Comparison of ENCODE assay signal across 14 cellular contexts in the genomic region with DNA sequence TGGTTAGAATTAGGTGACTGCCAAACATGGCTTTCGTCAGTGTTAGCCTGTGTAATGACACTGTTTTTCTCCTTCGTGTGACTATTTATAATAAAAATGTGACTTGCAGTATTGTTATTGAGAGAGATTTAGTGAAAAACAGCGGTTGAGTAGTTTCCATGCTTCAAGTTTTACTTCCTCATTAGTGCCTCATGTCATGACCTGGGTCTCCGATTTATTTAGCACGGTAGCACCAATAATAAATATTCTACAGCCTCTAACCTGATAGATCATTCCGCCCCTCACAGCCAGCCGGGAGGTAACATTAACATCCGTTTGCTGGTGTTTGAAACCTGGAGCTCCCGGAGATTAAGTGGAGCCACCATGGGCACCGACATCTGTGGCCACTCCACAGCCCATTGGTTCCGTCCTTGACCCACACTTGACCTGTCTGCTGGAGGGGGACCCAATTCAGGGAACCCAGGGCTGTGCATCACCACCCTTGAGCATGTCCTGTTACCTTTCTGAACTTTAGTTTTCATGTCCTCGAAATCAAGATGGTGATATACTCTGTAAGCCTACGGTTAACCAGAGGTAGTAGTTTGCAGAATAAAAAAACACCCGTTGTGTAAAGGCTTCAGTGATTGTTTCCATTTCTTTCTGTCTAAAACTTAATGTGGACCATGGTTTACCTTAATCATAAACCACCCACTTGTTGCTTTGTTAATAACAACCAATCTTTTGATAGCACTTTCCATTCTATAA.
DNase-seq lines count a peak whose midpoint lies in the region; ATAC-seq and TF ChIP-seq lines count a peak whose summit lies in the region.
"Had no signal": no experiment of that assay in that cellular context is flagged by ENCODE, and none has a peak within 500 bp of the region (broad histone marks: within the 10 kb centered on the region; RNA-seq: fewer than 3 reads in every experiment).

No MANE protein-coding gene starts in this region.

- H3K27me3 Mint-ChIP-seq in immature natural killer cell (ENCODE audit: low read depth in 3 of 3): peaks cover 0 to 5% (median 0%) of the 10 kb centered on the region in 3 donors

- peak overlapping the region; percentile 59; the same call in 1 of the 2 replicates for H3K27ac ChIP-seq in Panc1 (ENCODE audit: low read length)
- H3K27ac ChIP-seq: thyroid gland had no signal

- no peaks in the 10 kb centered on the region for H3K36me3 ChIP-seq in Panc1 (ENCODE audit: control insufficient read depth, insufficient read depth, low read length)
- H3K36me3 ChIP-seq: thyroid gland had no signal

- peak; percentile 64 for ATAC-seq in GM19468 (IDR thresholded peaks at IDR 0.05; ENCODE audit: extremely low read depth, unreplicated experiment)
- ATAC-seq in HG03097 (IDR thresholded peaks at IDR 0.05; ENCODE audit: low FRiP score, unreplicated experiment): peak; percentile 46
- ATAC-seq in Panc1: no peak

- no TSS peak for BruUV-seq in Panc1 (replicated peaks; lab: Mats Ljungman, UMichigan)

- no peaks in the 10 kb centered on the region for H3K9me3 Mint-ChIP-seq in immature natural killer cell
- H3K9me3 Mint-ChIP-seq: neural crest cell had no signal

- no peak overlapping the region for H3K4me3 ChIP-seq in Panc1 (ENCODE audit: low read depth in 2 of 2, low read length in 2 of 2)
- H3K4me3 ChIP-seq: thyroid gland had no signal

- TF ChIP-seq CTCF in GM13977 (IDR thresholded peaks at IDR 0.05; ENCODE audit: extremely low read depth, insufficient read depth, missing control alignments): no peak
- no peak for TF ChIP-seq CTCF in Panc1 (IDR thresholded peaks at IDR 0.05)

- H3K36me3 Mint-ChIP-seq in immature natural killer cell: peaks cover 2 to 5% (median 3%) of the 10 kb centered on the region in 3 donors

- H3K4me3 Mint-ChIP-seq in immature natural killer cell: no peak overlapping the region
- H3K4me3 Mint-ChIP-seq: CD14-positive monocyte, neural crest cell had no signal

- H3K27ac Mint-ChIP-seq in immature natural killer cell: peak overlapping the region in 1 of 6 donors; percentile 13

- H3K27me3 ChIP-seq in Panc1 (ENCODE audit: control insufficient read depth, insufficient read depth, low read length): no peaks in the 10 kb centered on the region
- H3K27me3 ChIP-seq: thyroid gland had no signal

- no peaks in the 10 kb centered on the region for H3K9me3 ChIP-seq in Panc1 (ENCODE audit: control insufficient read depth, insufficient read depth, low read depth, low read length)
- H3K9me3 ChIP-seq: thyroid gland had no signal

- CTCF ChIA-PET in Panc1 (lab: Charles Lee): no interaction called here

- DNase-seq in GM13977 (ENCODE audit: low spot score) (peak; percentile 64), Panc1 (ENCODE audit: low read depth, low spot score) (no peak), GM03348 (ENCODE audit: low spot score) (no peak), NCI-H146 (lab: John Stamatoyannopoulos, UW) (no peak), foreskin melanocyte (no peak), immature natural killer cell (no peak)
- DNase-seq: hypothalamus; NCI-H446 treated with DMSO at 0.1 percent for 48 hours; stimulated activated CD4-positive, alpha-beta T cell treated with anti-CD3 and anti-CD28 coated beads, Interleukin-2, amount 100 ng/mL, for 24 hours; thyroid gland had no signal

- POLR2A ChIA-PET in Panc1 (lab: Charles Lee): no interaction called here

- H3K4me1 Mint-ChIP-seq in immature natural killer cell: peaks cover 7 to 10% of the 10 kb centered on the region in 2 donors

- intact Hi-C loops in Panc1 (cut with micrococcal nuclease; ENCODE audit: unreplicated experiment): no loop called here

- H3K4me1 ChIP-seq in Panc1 (ENCODE audit: control insufficient read depth, insufficient read depth, low read length): peaks cover 22% of the 10 kb centered on the region
- H3K4me1 ChIP-seq: thyroid gland had no signal

- in situ Hi-C loops in GM13977 (cut with MboI; ENCODE audit: low pct_unique_long_range_greater_than_20kb, low sequenced_read_pairs, unreplicated experiment) (no loop called here), Panc1 (cut with HindIII; ENCODE audit: low pct_unique_long_range_greater_than_20kb, low sequenced_read_pairs) (no loop called here)
